8 cellular contexts compared by ENCODE assay signal in genomic region chr3:48685603-48686511, GRCh38. TPM values are rescaled to one million over a fixed set of nuclear protein-coding genes. Genes with fewer than 3 reads are reported as not detected.
A peak's percentile ranks its signal among the peaks of the same experiment; 100 is the strongest.
DNase-seq lines count a peak whose midpoint lies in the region; ATAC-seq, FAIRE-seq and TF ChIP-seq lines count a peak whose summit lies in the region.

Gene NCKIPSD, minus strand, starts transcription at chr3:48685915. Its CDS starts 108 bp downstream, at chr3:48685807.

- H3K36me3 Mint-ChIP-seq in WTC11, result peaks cover 47% of the 10 kb centered on the region

- H3K27ac Mint-ChIP-seq in WTC11, result peak within 1 kb of the TSS; percentile 27

- CTCF ChIA-PET in AG04449 (lab: Yijun Ruan, JAX), result interaction anchor here (0.5 to 4.6 kb wide), 20 partner anchors 10 to 1062 kb away, joined by 3 to 37 read pairs (median 5); partner anchors contain the start of genes CELSR3, IP6K2 and SLC26A6
- CTCF ChIA-PET in WTC11 (lab: Charles Lee), result interaction anchor here (0.5 to 2.2 kb wide), 38 partner anchors 11 to 446 kb away, joined by 3 to 27 read pairs (median 4); partner anchors contain the start of genes CCDC51, CELSR3, IP6K2 and LAMB2

- H3K36me3 ChIP-seq in bronchial epithelial cell (ENCODE audit: control insufficient read depth, insufficient read depth, low read length), result peaks cover 33% of the 10 kb centered on the region

- no peaks in the 10 kb centered on the region for H3K27me3 ChIP-seq in bronchial epithelial cell (ENCODE audit: control insufficient read depth, insufficient read depth, low read length)

- H3K9me3 Mint-ChIP-seq in WTC11, result no peaks in the 10 kb centered on the region

- ATAC-seq in GM18520 (IDR thresholded peaks at IDR 0.05; ENCODE audit: unreplicated experiment), result peak; percentile 74
- peak; percentile 80 for ATAC-seq in HG03045 (IDR thresholded peaks at IDR 0.05; ENCODE audit: unreplicated experiment)
- ATAC-seq in WTC11, result peak; percentile 88

- no peaks in the 10 kb centered on the region for H3K27me3 Mint-ChIP-seq in WTC11 (ENCODE audit: low read depth)

- peaks cover 16% of the 10 kb centered on the region for H3K4me1 Mint-ChIP-seq in WTC11

- DNase-seq in AG04449 (ENCODE audit: low read depth, low spot score), result no peak
- peak; percentile 81 for DNase-seq in NCI-H2227 treated with DMSO at 0.1 percent for 48 hours (lab: John Stamatoyannopoulos, UW)
- DNase-seq in WTC11 (ENCODE audit: low spot score), result peak; percentile 91
- DNase-seq in bronchial epithelial cell (ENCODE audit: low read depth), result peak; percentile 56
- DNase-seq in inferior parietal cortex (ENCODE audit: extremely low spot score), result peak; percentile 84
- DNase-seq in stimulated activated CD4-positive, alpha-beta T cell treated with anti-CD3 and anti-CD28 coated beads, Interleukin-12 subunit alpha, Interleukin-12 subunit beta, amount 100 ng/mL, for 4 hours, result peak; percentile 93

- POLR2A ChIA-PET in AG04449 (lab: Yijun Ruan, JAX), result interaction anchor here (0.9 kb wide), 1 partner anchor 24 kb away, joined by 3 read pairs; no protein-coding TSS in a partner anchor
- POLR2A ChIA-PET in WTC11 (lab: Charles Lee), result interaction anchor here (0.6 to 1.5 kb wide), 3 partner anchors 10 to 252 kb away, joined by 4 to 6 read pairs (median 4); partner anchors contain the start of gene IP6K2

- TF ChIP-seq CTCF in AG04449 (IDR thresholded peaks at IDR 0.05; ENCODE audit: insufficient read depth, low read length, missing control alignments) (peak; percentile 84), WTC11 (IDR thresholded peaks at IDR 0.05) (peak; percentile 82), bronchial epithelial cell (IDR thresholded peaks at IDR 0.05; ENCODE audit: insufficient read depth, low read length, severe bottlenecking) (peak; percentile 93)

- FAIRE-seq in bronchial epithelial cell (lab: Jason Lieb, UNC), result no peak

- peak within 1 kb of the TSS; percentile 89 for H3K4me3 Mint-ChIP-seq in WTC11

- H3K4me3 ChIP-seq in AG04449 (ENCODE audit: low read depth, low read length), result peak within 1 kb of the TSS; percentile 95
- peak within 1 kb of the TSS; percentile 69 for H3K4me3 ChIP-seq in bronchial epithelial cell (ENCODE audit: low read depth, low read length)

TF ChIP-seq in WTC11, 78 proteins besides CTCF, POLR2A, EP300 and RAD21 (continues in another document):
- TF ChIP-seq E2F5 (CRISPR knock-in tag; IDR thresholded peaks at IDR 0.05) (peak; percentile 91), CBFB (CRISPR knock-in tag; IDR thresholded peaks at IDR 0.05; ENCODE audit: low read depth) (peak; percentile 99), ZNF121 (CRISPR knock-in tag; IDR thresholded peaks at IDR 0.05) (0 out of 2 replicates have a peak, but pooled peaks have one; percentile 57), MYBL2 (CRISPR knock-in tag; IDR thresholded peaks at IDR 0.05) (peak; percentile 80), KAT7 (CRISPR knock-in tag; IDR thresholded peaks at IDR 0.05; ENCODE audit: borderline replicate concordance) (peak; percentile 73; the same call in 1 of the 2 replicates), SP1 (CRISPR knock-in tag; conservative IDR thresholded peaks at IDR 0.05) (peak; percentile 93), GRHL2 (CRISPR knock-in tag; IDR thresholded peaks at IDR 0.05; ENCODE audit: insufficient replicate concordance, severe bottlenecking) (no peak), GABPB1 (CRISPR knock-in tag; IDR thresholded peaks at IDR 0.05) (peak; percentile 51; the same call in 1 of the 2 replicates), STAT6 (CRISPR knock-in tag; conservative IDR thresholded peaks at IDR 0.05; ENCODE audit: low read depth) (peak; percentile 98), NR3C1 (CRISPR knock-in tag; conservative IDR thresholded peaks at IDR 0.05; ENCODE audit: low read depth) (peak; percentile 97), ZBTB21 (CRISPR knock-in tag; IDR thresholded peaks at IDR 0.05; ENCODE audit: borderline replicate concordance) (peak; percentile 94; the same call in 1 of the 2 replicates), ARID4B (CRISPR knock-in tag; IDR thresholded peaks at IDR 0.05; ENCODE audit: borderline replicate concordance) (peak; percentile 94), HMGXB4 (CRISPR knock-in tag; IDR thresholded peaks at IDR 0.05) (peak; percentile 100), JUN (CRISPR knock-in tag; IDR thresholded peaks at IDR 0.05) (peak; percentile 77; the same call in 1 of the 2 replicates), USF2 (CRISPR knock-in tag; IDR thresholded peaks at IDR 0.05) (peak; percentile 81)

RNA-seq across cellular contexts. Expression of gene NCKIPSD, which starts in this region (rescaled TPM):
- 40.1 to 50.1 TPM (median 47.1 TPM) in 3 replicates for total RNA-seq in WTC11 (2021)
- 10.5 and 14.3 TPM in 2 replicates for total RNA-seq in bronchial epithelial cell
